1 cellular context compared by ENCODE assay signal in genomic region chrX:302975-303374, GRCh38.
A peak's percentile ranks its signal among the peaks of the same experiment; 100 is the strongest.
TF ChIP-seq lines count a peak whose summit lies in the region.

No MANE protein-coding gene starts in this region.

TF ChIP-seq in IMR-90, 13 proteins besides CTCF, POLR2A, EP300 and RAD21:
- TF ChIP-seq FOS (IDR thresholded peaks at IDR 0.05; ENCODE audit: low read depth, low read length) (no peak), CEBPB (IDR thresholded peaks at IDR 0.05; ENCODE audit: low read depth, low read length) (0 out of 2 replicates have a peak, but pooled peaks have one; percentile 16)
TF ChIP-seq in IMR-90: peak in this region for 1.
